In genomic region chr3:79414821-79415220, GRCh38 we compare ENCODE assay signal across 10 cellular contexts.
A peak's percentile ranks its signal among the peaks of the same experiment; 100 is the strongest.
DNase-seq lines count a peak whose midpoint lies in the region; ATAC-seq and TF ChIP-seq lines count a peak whose summit lies in the region.
"Had no signal": no experiment of that assay in that cellular context is flagged by ENCODE, and none has a peak within 500 bp of the region (broad histone marks: within the 10 kb centered on the region; RNA-seq: fewer than 3 reads in every experiment).

No MANE protein-coding gene starts in this region.

- DNase-seq in AG20443 (ENCODE audit: low spot score) (peak; percentile 29), OCI-M1 (lab: John Stamatoyannopoulos, UW) (peak; percentile 24), fibroblast of pulmonary artery (ENCODE audit: low read depth) (peak; percentile 78), omental fat pad (ENCODE audit: low spot score) (no peak), SKM-1 (lab: John Stamatoyannopoulos, UW; ENCODE audit: unreplicated experiment) (no peak)
- DNase-seq in activated naive CD4-positive, alpha-beta T cell (lab: John Stamatoyannopoulos, UW): no peak
- DNase-seq: CD4-positive, CD25-positive, alpha-beta regulatory T cell; NCI-H2227 treated with DMSO at 0.1 percent for 48 hours had no signal

- no peak overlapping the region for H3K4me3 ChIP-seq in fibroblast of pulmonary artery (replicated peaks; ENCODE audit: low read depth, low read length)

- TF ChIP-seq CTCF in fibroblast of pulmonary artery (IDR thresholded peaks at IDR 0.05; ENCODE audit: low read length, missing control alignments): no peak
- no peak for TF ChIP-seq CTCF in omental fat pad (IDR thresholded peaks at IDR 0.05)

- ATAC-seq in omental fat pad (ENCODE audit: low FRiP score) (peak; percentile 76), GM21723 (IDR thresholded peaks at IDR 0.05; ENCODE audit: unreplicated experiment) (no peak), HG03439 (IDR thresholded peaks at IDR 0.05; ENCODE audit: unreplicated experiment) (no peak)

Comparison
In these comparisons a context has a peak if more than half of its experiments do, and no peak if none do; other contexts are left out.
1. DNase-seq: peak in AG20443 (single experiment), OCI-M1 (single experiment) and fibroblast of pulmonary artery (single experiment); none in omental fat pad (single experiment), SKM-1 (single experiment) and activated naive CD4-positive, alpha-beta T cell (0 of 4).